Comparison of ENCODE assay signal across 9 cellular contexts in genomic region chr2:14633451-14634211, GRCh38. TPM values are rescaled to one million over a fixed set of nuclear protein-coding genes. Genes with fewer than 3 reads are reported as not detected.
A peak's percentile ranks its signal among the peaks of the same experiment; 100 is the strongest.
DNase-seq lines count a peak whose midpoint lies in the region; ATAC-seq, FAIRE-seq and TF ChIP-seq lines count a peak whose summit lies in the region.
"Had no signal": no experiment of that assay in that cellular context is flagged by ENCODE, and none has a peak within 500 bp of the region (broad histone marks: within the 10 kb centered on the region; RNA-seq: fewer than 3 reads in every experiment).

No MANE protein-coding gene starts in this region.

- peak overlapping the region; percentile 78 to 81 for H3K27ac ChIP-seq in mucosa of rectum (ENCODE audit: low read depth in 2 of 2, low read length in 2 of 2)
- H3K27ac ChIP-seq in aorta (ENCODE audit: low read depth in 1 of 2, low read length in 2 of 2) = no peak overlapping the region

- H3K27me3 ChIP-seq in endocrine pancreas (ENCODE audit: control insufficient read depth, insufficient read depth, low read length) (no peaks in the 10 kb centered on the region), mucosa of rectum (ENCODE audit: control insufficient read depth in 2 of 2, insufficient read depth in 2 of 2, low read length in 2 of 2) (no peaks in the 10 kb centered on the region), aorta (ENCODE audit: control insufficient read depth in 1 of 2, insufficient read depth in 2 of 2, low read length in 1 of 2) (no peaks in the 10 kb centered on the region)

- H3K36me3 Mint-ChIP-seq in activated CD4-positive, alpha-beta T cell treated with anti-CD3 and anti-CD28 coated beads, Interleukin-2, amount 10 ng/mL, durations not matched to agents 24 days and 14 days (ENCODE audit: low read depth) = no peaks in the 10 kb centered on the region

- H3K27me3 Mint-ChIP-seq in activated CD4-positive, alpha-beta T cell treated with anti-CD3 and anti-CD28 coated beads, Interleukin-2, amount 10 ng/mL, durations not matched to agents 24 days and 14 days = peaks cover 52% of the 10 kb centered on the region

- H3K9me3 ChIP-seq in endocrine pancreas (ENCODE audit: control insufficient read depth, low read length) (no peaks in the 10 kb centered on the region), mucosa of rectum (ENCODE audit: control insufficient read depth in 2 of 2, low read length in 2 of 2) (no peaks in the 10 kb centered on the region), aorta (ENCODE audit: control insufficient read depth, low read length) (no peaks in the 10 kb centered on the region)

- no peak for TF ChIP-seq POLR2A in GM12892 (IDR thresholded peaks at IDR 0.05; ENCODE audit: low read depth, low read length)

- DNase-seq in stimulated activated CD4-positive, alpha-beta T cell treated with anti-CD3 and anti-CD28 coated beads, Interleukin-15, amount 100 ng/mL, for 24 hours = peak; percentile 1
- no peak for DNase-seq in stimulated activated CD4-positive, alpha-beta T cell treated with anti-CD3 and anti-CD28 coated beads, Interleukin-4, amount 100 ng/mL, for 4 hours
- DNase-seq in aorta = peak; percentile 41 to 77
- no peak for DNase-seq in GM12892 (ENCODE audit: insufficient read length)
- no peak for DNase-seq in activated CD4-positive, alpha-beta T cell treated with anti-CD3 and anti-CD28 coated beads, Interleukin-2, amount 10 ng/mL, durations not matched to agents 24 days and 14 days

- 2 to 3% methylated on average over 43 of the region's 43 CpGs for WGBS in aorta, 2 donors

- H3K36me3 ChIP-seq in endocrine pancreas (ENCODE audit: control insufficient read depth, insufficient read depth, low read length) (no peaks in the 10 kb centered on the region), mucosa of rectum (ENCODE audit: control insufficient read depth in 2 of 2, insufficient read depth in 2 of 2, low read length in 2 of 2) (no peaks in the 10 kb centered on the region), aorta (ENCODE audit: control insufficient read depth in 1 of 2, insufficient read depth in 2 of 2, low read length in 1 of 2) (no peaks in the 10 kb centered on the region)

- H3K9me3 Mint-ChIP-seq in activated CD4-positive, alpha-beta T cell treated with anti-CD3 and anti-CD28 coated beads, Interleukin-2, amount 10 ng/mL, durations not matched to agents 24 days and 14 days = no peaks in the 10 kb centered on the region

- ATAC-seq in aorta (ENCODE audit: low FRiP score) (no peak), GM19351 (IDR thresholded peaks at IDR 0.05; ENCODE audit: unreplicated experiment) (no peak)
- ATAC-seq: Panc1 had no signal

- H3K4me1 Mint-ChIP-seq in activated CD4-positive, alpha-beta T cell treated with anti-CD3 and anti-CD28 coated beads, Interleukin-2, amount 10 ng/mL, durations not matched to agents 24 days and 14 days = no peaks in the 10 kb centered on the region

- intact Hi-C loops in aorta (cut with DNase I) = no loop called here
- intact Hi-C loops in activated CD4-positive, alpha-beta T cell treated with anti-CD3 and anti-CD28 coated beads, Interleukin-2, amount 10 ng/mL, durations not matched to agents 24 days and 14 days (cut with micrococcal nuclease) = no loop called here

- H3K9ac ChIP-seq in endocrine pancreas (ENCODE audit: control insufficient read depth, insufficient read depth, low read length) (peak overlapping the region; percentile 41), mucosa of rectum (ENCODE audit: low read depth in 1 of 2, low read length in 2 of 2) (peak overlapping the region; percentile 53 to 88)

- H3K4me3 ChIP-seq in endocrine pancreas (ENCODE audit: control insufficient read depth, insufficient read depth, low read length) = peak overlapping the region; percentile 73
- H3K4me3 ChIP-seq in mucosa of rectum (ENCODE audit: low read length in 2 of 2) = peak overlapping the region; percentile 85 to 86
- peak overlapping the region in 1 of 2 donors; percentile 42 for H3K4me3 ChIP-seq in aorta (ENCODE audit: low read length in 2 of 2)

- H3K4me1 ChIP-seq in endocrine pancreas (ENCODE audit: control insufficient read depth, insufficient read depth, low read length) (peaks cover 10% of the 10 kb centered on the region), mucosa of rectum (ENCODE audit: control insufficient read depth in 2 of 2, insufficient read depth in 2 of 2, low read length in 2 of 2) (peaks cover 0 to 28% of the 10 kb centered on the region in 2 donors), aorta (ENCODE audit: control insufficient read depth in 1 of 2, insufficient read depth in 2 of 2, low read length in 2 of 2) (no peaks in the 10 kb centered on the region)

- no peak overlapping the region for H3K27ac Mint-ChIP-seq in activated CD4-positive, alpha-beta T cell treated with anti-CD3 and anti-CD28 coated beads, Interleukin-2, amount 10 ng/mL, durations not matched to agents 24 days and 14 days

- FAIRE-seq in GM12892 (lab: Jason Lieb, UNC) = no peak

- no peak overlapping the region for H3K4me3 Mint-ChIP-seq in activated CD4-positive, alpha-beta T cell treated with anti-CD3 and anti-CD28 coated beads, Interleukin-2, amount 10 ng/mL, durations not matched to agents 24 days and 14 days

RNA-seq across cellular contexts. Expression of gene LRATD1, which starts 1.1 kb away (rescaled TPM):
- total RNA-seq in aorta = 1 to 10 TPM; 2.0 to 2.1 TPM
- polyA plus RNA-seq in aorta = 1 to 10 TPM; 1.9 to 3.4 TPM
- polyA plus RNA-seq in GM12892 (2012; ENCODE audit: missing spikeins) = not detected
- not detected in 2 replicates for total RNA-seq in activated CD4-positive, alpha-beta T cell treated with anti-CD3 and anti-CD28 coated beads, Interleukin-2, amount 10 ng/mL, durations not matched to agents 24 days and 14 days

Comparison
In these comparisons a context has a peak if more than half of its experiments do, and no peak if none do; other contexts are left out.
1. DNase-seq: peak in stimulated activated CD4-positive, alpha-beta T cell treated with anti-CD3 and anti-CD28 coated beads, Interleukin-15, amount 100 ng/mL, for 24 hours (single experiment) and aorta (2 of 2); none in stimulated activated CD4-positive, alpha-beta T cell treated with anti-CD3 and anti-CD28 coated beads, Interleukin-4, amount 100 ng/mL, for 4 hours (0 of 2), GM12892 (single experiment) and activated CD4-positive, alpha-beta T cell treated with anti-CD3 and anti-CD28 coated beads, Interleukin-2, amount 10 ng/mL, durations not matched to agents 24 days and 14 days (single experiment).
2. H3K27ac ChIP-seq: peak in mucosa of rectum (2 of 2); none in aorta (0 of 2).